15 cellular contexts compared by ENCODE assay signal in the genomic region with DNA sequence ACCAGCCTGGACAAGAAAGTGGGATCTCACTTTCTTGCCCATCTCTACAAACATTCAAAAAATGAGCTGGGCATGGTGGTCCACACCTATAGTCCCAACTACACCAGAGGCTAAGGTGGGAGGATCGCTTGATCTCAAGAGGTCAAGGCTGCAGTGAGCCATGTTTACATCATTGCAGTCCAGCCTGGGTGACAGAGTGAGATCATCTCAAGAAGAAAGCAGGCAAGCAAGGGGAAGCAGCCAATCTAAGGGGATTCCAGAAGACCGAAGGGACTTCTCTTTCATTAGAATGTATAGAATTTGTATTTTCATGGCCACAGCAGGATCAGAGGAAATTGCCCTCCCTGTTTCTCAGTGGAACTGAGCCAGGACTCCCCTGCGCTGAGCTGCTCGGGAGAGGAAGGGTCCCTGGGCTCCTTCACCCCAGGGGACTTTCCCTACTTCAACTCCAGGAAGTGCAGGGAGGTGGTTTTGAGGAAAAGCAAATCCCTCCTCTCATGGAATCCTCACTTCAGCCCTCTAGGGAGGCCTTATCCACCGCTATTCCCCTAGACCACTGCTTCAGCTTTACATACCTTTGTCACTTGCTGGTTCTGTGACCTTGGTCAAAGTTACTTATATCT. TPM values are rescaled to one million over a fixed set of nuclear protein-coding genes. Genes with fewer than 3 reads are reported as not detected.
DNase-seq lines count a peak whose midpoint lies in the region; ATAC-seq and TF ChIP-seq lines count a peak whose summit lies in the region.
"Had no signal": no experiment of that assay in that cellular context is flagged by ENCODE, and none has a peak within 500 bp of the region (broad histone marks: within the 10 kb centered on the region; RNA-seq: fewer than 3 reads in every experiment).

No MANE protein-coding gene starts in this region.

- no peak overlapping the region for H3K27ac ChIP-seq in SK-N-SH (ENCODE audit: low read depth in 2 of 2, low read length in 1 of 2)
- peak overlapping the region; percentile 55 for H3K27ac ChIP-seq in epithelial cell of prostate
- no peak overlapping the region for H3K27ac ChIP-seq in left ventricle myocardium inferior (replicated peaks)
- H3K27ac ChIP-seq: 22Rv1, C4-2B, HL-60 had no signal

- intact Hi-C loops in left ventricle myocardium inferior (cut with micrococcal nuclease), result no loop called here

- TF ChIP-seq EP300 in SK-N-SH (IDR thresholded peaks at IDR 0.05; ENCODE audit: borderline replicate concordance in 1 of 2, low read depth in 1 of 2, low read length in 1 of 2), result no peak

- CTCF ChIA-PET in SK-N-SH (lab: Yijun Ruan, JAX), result interaction anchor here (1.0 to 1.5 kb wide), 2 partner anchors 12 kb away, joined by 3 read pairs; a partner anchor contains a TSS

- no peak overlapping the region for H3K9ac ChIP-seq in SK-N-SH

- H3K36me3 Mint-ChIP-seq in nephron progenitor cell (ENCODE audit: low read depth) (no peaks in the 10 kb centered on the region), chondrocyte (ENCODE audit: low read depth) (peaks cover 1% of the 10 kb centered on the region)

- H4K20me1 ChIP-seq in SK-N-SH (ENCODE audit: insufficient read depth), result no peaks in the 10 kb centered on the region

- H3K79me2 ChIP-seq in SK-N-SH (ENCODE audit: insufficient read depth), result peaks cover 63% of the 10 kb centered on the region

- no peak for TF ChIP-seq RAD21 in SK-N-SH (IDR thresholded peaks at IDR 0.05; ENCODE audit: low read length)

- 97% methylated on average over 3 of the region's 5 CpGs for WGBS in SK-N-SH (ENCODE audit: low lambda C conversion rate)

- H3K4me3 Mint-ChIP-seq in nephron progenitor cell (no peak overlapping the region), chondrocyte (ENCODE audit: unreplicated experiment) (no peak overlapping the region)

- H3K36me3 ChIP-seq in SK-N-SH (replicated peaks in 1 of 2; ENCODE audit: control insufficient read depth in 1 of 2, insufficient read depth in 2 of 2, low read length in 1 of 2), result no peaks in the 10 kb centered on the region
- H3K36me3 ChIP-seq in left ventricle myocardium inferior, result no peaks in the 10 kb centered on the region

- peak overlapping the region; percentile 27; the same call in 1 of the 2 replicates for H3K4me2 ChIP-seq in SK-N-SH

- H2AFZ ChIP-seq in SK-N-SH (ENCODE audit: low read depth), result no peak overlapping the region

- H3K4me3 ChIP-seq in SK-N-SH (ENCODE audit: low read depth in 2 of 2, low read length in 1 of 2) (no peak overlapping the region), left ventricle myocardium inferior (no peak overlapping the region)

- H3K9me3 ChIP-seq in SK-N-SH (no peaks in the 10 kb centered on the region), left ventricle myocardium inferior (replicated peaks) (no peaks in the 10 kb centered on the region)

- DNase-seq in SK-N-SH (no peak), epithelial cell of prostate (ENCODE audit: low read depth, low spot score) (no peak), nephron progenitor cell (no peak), chondrocyte (ENCODE audit: low spot score) (no peak), left ventricle myocardium inferior (no peak), CD1c-positive myeloid dendritic cell (ENCODE audit: extremely low spot score) (no peak)
- DNase-seq: COR-L47, KBM-7, NCI-H1105 treated with DMSO at 0.1 percent for 48 hours, NCI-H187 had no signal

- H3K27me3 Mint-ChIP-seq in nephron progenitor cell (ENCODE audit: low read depth, poor library complexity) (peaks cover 22% of the 10 kb centered on the region), chondrocyte (ENCODE audit: low read depth) (no peaks in the 10 kb centered on the region)

- H3K4me1 ChIP-seq in SK-N-SH (ENCODE audit: control insufficient read depth in 1 of 2, insufficient read depth in 2 of 2, low read depth in 1 of 2, low read length in 1 of 2), result peaks cover 11 to 24% of the 10 kb centered on the region in 2 experiments; a peak in 2 of 4 replicates
- H3K4me1 ChIP-seq in left ventricle myocardium inferior, result no peaks in the 10 kb centered on the region

- ATAC-seq in SK-N-SH treated with all-trans-retinoic acid at 6 μM for 48 hours (no peak), GM21786 (IDR thresholded peaks at IDR 0.05; ENCODE audit: unreplicated experiment) (no peak)

- H3K9me2 ChIP-seq in SK-N-SH, result no peaks in the 10 kb centered on the region

- H3K27ac Mint-ChIP-seq in nephron progenitor cell (peak overlapping the region; percentile 67), chondrocyte (ENCODE audit: unreplicated experiment) (no peak overlapping the region)

- H3F3A ChIP-seq in SK-N-SH (replicated peaks; ENCODE audit: insufficient read depth), result peaks cover 10% of the 10 kb centered on the region

- TF ChIP-seq CTCF in SK-N-SH (IDR thresholded peaks at IDR 0.05) (no peak), nephron progenitor cell (IDR thresholded peaks at IDR 0.05) (no peak), chondrocyte (IDR thresholded peaks at IDR 0.05) (no peak), left ventricle myocardium inferior (IDR thresholded peaks at IDR 0.05; ENCODE audit: borderline replicate concordance) (no peak)

- peaks cover 33% of the 10 kb centered on the region for H3K4me1 Mint-ChIP-seq in nephron progenitor cell
- H3K4me1 Mint-ChIP-seq in chondrocyte (ENCODE audit: low read depth), result no peaks in the 10 kb centered on the region

- no peaks in the 10 kb centered on the region for H3K27me3 ChIP-seq in SK-N-SH (ENCODE audit: insufficient read depth)
- peaks cover 20% of the 10 kb centered on the region for H3K27me3 ChIP-seq in left ventricle myocardium inferior (ENCODE audit: low read depth)

- POLR2A ChIA-PET in SK-N-SH (lab: Yijun Ruan, JAX), result no interaction called here

- H3K9me3 Mint-ChIP-seq in nephron progenitor cell, result no peaks in the 10 kb centered on the region
- H3K9me3 Mint-ChIP-seq in chondrocyte (ENCODE audit: low read depth), result no peaks in the 10 kb centered on the region

TF ChIP-seq in SK-N-SH, 30 proteins besides CTCF, POLR2A, EP300 and RAD21 (continues in another document):
- TF ChIP-seq NRF1 (IDR thresholded peaks at IDR 0.05; ENCODE audit: low read depth, low read length) (no peak), MXI1 (IDR thresholded peaks at IDR 0.05; ENCODE audit: low read depth, low read length) (no peak), NFIC (IDR thresholded peaks at IDR 0.05; ENCODE audit: borderline replicate concordance) (no peak), YY1 (IDR thresholded peaks at IDR 0.05; ENCODE audit: low read depth) (no peak), EZH2phosphoT487 (IDR thresholded peaks at IDR 0.05; ENCODE audit: borderline replicate concordance, low read depth) (no peak), GATA2 (CRISPR knock-in tag; IDR thresholded peaks at IDR 0.05) (no peak)
- TF ChIP-seq, protein P1, sequence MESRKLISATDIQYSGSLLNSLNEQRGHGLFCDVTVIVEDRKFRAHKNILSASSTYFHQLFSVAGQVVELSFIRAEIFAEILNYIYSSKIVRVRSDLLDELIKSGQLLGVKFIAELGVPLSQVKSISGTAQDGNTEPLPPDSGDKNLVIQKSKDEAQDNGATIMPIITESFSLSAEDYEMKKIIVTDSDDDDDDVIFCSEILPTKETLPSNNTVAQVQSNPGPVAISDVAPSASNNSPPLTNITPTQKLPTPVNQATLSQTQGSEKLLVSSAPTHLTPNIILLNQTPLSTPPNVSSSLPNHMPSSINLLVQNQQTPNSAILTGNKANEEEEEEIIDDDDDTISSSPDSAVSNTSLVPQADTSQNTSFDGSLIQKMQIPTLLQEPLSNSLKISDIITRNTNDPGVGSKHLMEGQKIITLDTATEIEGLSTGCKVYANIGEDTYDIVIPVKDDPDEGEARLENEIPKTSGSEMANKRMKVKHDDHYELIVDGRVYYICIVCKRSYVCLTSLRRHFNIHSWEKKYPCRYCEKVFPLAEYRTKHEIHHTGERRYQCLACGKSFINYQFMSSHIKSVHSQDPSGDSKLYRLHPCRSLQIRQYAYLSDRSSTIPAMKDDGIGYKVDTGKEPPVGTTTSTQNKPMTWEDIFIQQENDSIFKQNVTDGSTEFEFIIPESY (IDR thresholded peaks at IDR 0.05; ENCODE audit: borderline replicate concordance, low read depth), result no peak

TF ChIP-seq in SK-N-SH treated with all-trans-retinoic acid at 6 μM for 48 hours, 23 proteins besides CTCF, POLR2A, EP300 and RAD21 (continues in another document):
- TF ChIP-seq CSDC2 (CRISPR knock-in tag; IDR thresholded peaks at IDR 0.05), result no peak
- TF ChIP-seq SNAI2 (CRISPR knock-in tag; IDR thresholded peaks at IDR 0.05), result no peak
- no peak for TF ChIP-seq ISL1 (CRISPR knock-in tag; IDR thresholded peaks at IDR 0.05)
- no peak for TF ChIP-seq ZNF8 (CRISPR knock-in tag; IDR thresholded peaks at IDR 0.05)
- TF ChIP-seq, protein P2, sequence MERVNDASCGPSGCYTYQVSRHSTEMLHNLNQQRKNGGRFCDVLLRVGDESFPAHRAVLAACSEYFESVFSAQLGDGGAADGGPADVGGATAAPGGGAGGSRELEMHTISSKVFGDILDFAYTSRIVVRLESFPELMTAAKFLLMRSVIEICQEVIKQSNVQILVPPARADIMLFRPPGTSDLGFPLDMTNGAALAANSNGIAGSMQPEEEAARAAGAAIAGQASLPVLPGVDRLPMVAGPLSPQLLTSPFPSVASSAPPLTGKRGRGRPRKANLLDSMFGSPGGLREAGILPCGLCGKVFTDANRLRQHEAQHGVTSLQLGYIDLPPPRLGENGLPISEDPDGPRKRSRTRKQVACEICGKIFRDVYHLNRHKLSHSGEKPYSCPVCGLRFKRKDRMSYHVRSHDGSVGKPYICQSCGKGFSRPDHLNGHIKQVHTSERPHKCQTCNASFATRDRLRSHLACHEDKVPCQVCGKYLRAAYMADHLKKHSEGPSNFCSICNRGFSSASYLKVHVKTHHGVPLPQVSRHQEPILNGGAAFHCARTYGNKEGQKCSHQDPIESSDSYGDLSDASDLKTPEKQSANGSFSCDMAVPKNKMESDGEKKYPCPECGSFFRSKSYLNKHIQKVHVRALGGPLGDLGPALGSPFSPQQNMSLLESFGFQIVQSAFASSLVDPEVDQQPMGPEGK (CRISPR knock-in tag; IDR thresholded peaks at IDR 0.05; ENCODE audit: borderline replicate concordance), result no peak
- TF ChIP-seq ZFP30 (CRISPR knock-in tag; IDR thresholded peaks at IDR 0.05), result no peak
- TF ChIP-seq TOX (CRISPR knock-in tag; IDR thresholded peaks at IDR 0.05; ENCODE audit: borderline replicate concordance), result no peak
- no peak for TF ChIP-seq GLIS3 (CRISPR knock-in tag; IDR thresholded peaks at IDR 0.05)

RNA-seq across cellular contexts. Expression of a gene that starts 12.1 kb away (rescaled TPM):
- 15.2 and 16.9 TPM in 2 replicates for polyA plus RNA-seq in SK-N-SH (2012; rRNA removed)
- 12.4 and 13.0 TPM in 2 replicates for polyA plus RNA-seq in SK-N-SH (2012; cell fraction: cytosol; rRNA removed)
- polyA plus RNA-seq in SK-N-SH (2012; cell fraction: nucleus; rRNA removed), result 15.6 and 17.4 TPM in 2 replicates
- total RNA-seq in chondrocyte, result 2.1 to 4.9 TPM (median 2.1 TPM) in 3 replicates
- 2.2 TPM for total RNA-seq in left ventricle myocardium inferior
